In the genomic region with DNA sequence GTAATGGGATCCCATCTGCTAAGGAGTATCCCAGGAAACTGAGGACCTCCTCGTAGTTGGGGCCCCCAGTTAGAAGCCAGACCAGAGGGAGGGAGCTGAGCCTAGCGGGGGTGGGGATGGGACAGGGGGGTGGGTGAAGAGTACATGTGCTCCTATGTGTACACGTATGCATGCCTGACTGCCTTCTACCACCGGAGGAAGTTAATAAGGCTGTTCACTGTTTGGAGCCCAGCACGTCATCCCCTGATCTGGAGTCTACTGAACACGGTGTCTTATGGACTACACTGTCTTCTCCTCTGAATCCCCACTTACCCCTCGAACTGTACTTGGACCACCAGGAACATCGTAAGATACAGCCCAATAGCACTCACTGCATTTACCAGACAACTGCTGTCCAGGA, we compare ENCODE assay signal across 16 cellular contexts.
"Had no signal": no experiment of that assay in that cellular context is flagged by ENCODE, and none has a peak within 500 bp of the region (broad histone marks: within the 10 kb centered on the region; RNA-seq: fewer than 3 reads in every experiment).

No MANE protein-coding gene starts in this region.

- H3K9me3 ChIP-seq: esophagus squamous epithelium, gastroesophageal sphincter, left lung, lower lobe of right lung, ovary, right atrium auricular region had no signal

- DNase-seq: esophagus squamous epithelium; foreskin fibroblast; left lung; lower lobe of right lung; midbrain; nucleus accumbens; ovary; small intestine; stimulated activated CD4-positive, alpha-beta T cell treated with anti-CD3 and anti-CD28 coated beads, Interleukin-2, amount 100 ng/mL, for 48 hours; stimulated activated naive CD4-positive, alpha-beta T cell treated with Interleukin-2 at 50 U/mL for 16 hours; trophoblast cell had no signal

- H3K9ac ChIP-seq: neural progenitor cell had no signal

- H3K27me3 ChIP-seq: esophagus squamous epithelium, gastroesophageal sphincter, left lung, neural progenitor cell, ovary, right atrium auricular region had no signal

- ATAC-seq: gastroesophageal sphincter; left lung; lower lobe of right lung; natural killer cell treated with Interleukin-12 subunit alpha and Interleukin-12 subunit beta and Interleukin-15 and Interleukin-18, amount 100 ng/mL, for 72 hours had no signal

- H3K4me3 ChIP-seq: esophagus squamous epithelium, gastroesophageal sphincter, left lung, lower lobe of right lung, neural progenitor cell, ovary, right atrium auricular region had no signal

- H3K4me1 ChIP-seq: esophagus squamous epithelium, gastroesophageal sphincter, left lung, lower lobe of right lung, neural progenitor cell had no signal

- FAIRE-seq: islet of Langerhans, small intestine had no signal

- H3K27ac ChIP-seq: esophagus squamous epithelium, gastroesophageal sphincter, left lung, lower lobe of right lung, neural progenitor cell, ovary, right atrium auricular region had no signal

- H3K36me3 ChIP-seq: lower lobe of right lung, neural progenitor cell, ovary, right atrium auricular region had no signal

- H3K4me2 ChIP-seq: neural progenitor cell had no signal
